In the genomic region with DNA sequence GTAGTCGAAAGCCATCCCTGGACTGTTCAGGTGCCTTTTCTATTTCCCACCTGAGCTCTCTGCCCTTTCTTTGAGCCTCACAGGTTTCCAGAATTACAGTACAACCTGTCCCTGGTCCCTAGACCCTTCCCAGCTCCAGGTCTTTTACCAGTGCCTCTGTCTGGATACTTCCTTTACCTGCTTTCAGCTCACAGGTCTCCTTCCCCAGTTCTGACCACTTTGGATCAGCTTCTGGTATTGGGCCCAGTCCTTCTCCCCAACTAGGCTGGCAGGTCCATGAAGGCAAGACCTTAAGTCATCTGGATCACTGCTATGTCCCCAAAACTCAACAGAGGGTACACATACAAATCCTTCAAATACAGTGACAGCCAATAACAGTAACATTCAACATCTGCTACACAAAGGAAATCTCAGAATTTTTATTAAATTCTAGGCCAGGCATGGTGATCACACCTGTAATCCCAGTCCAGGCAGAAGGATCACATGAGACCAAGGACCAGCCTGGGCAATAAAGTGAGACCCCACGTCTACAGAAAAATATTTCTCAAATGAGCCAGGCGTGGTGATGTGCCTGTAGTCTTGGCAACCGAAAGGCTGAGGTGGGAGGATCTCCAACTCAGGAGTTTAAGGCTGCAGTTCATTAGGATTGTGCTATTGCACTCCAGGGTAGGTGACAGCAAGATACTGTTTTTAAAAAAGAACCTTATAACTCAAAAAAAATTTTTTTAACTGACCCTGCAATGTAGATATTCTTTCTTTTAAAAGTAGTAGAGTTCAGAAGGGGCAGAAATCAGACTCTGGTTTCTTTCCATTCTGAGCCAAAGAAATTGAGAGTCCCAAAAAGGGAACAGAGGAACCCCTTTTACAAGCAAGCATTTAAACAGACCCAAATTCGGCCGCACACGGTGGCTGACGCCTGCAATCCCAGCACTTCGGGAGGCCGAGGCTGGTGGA, we compare ENCODE assay signal across 10 cellular contexts. TPM values are rescaled to one million over a fixed set of nuclear protein-coding genes. Genes with fewer than 3 reads are reported as not detected.
DNase-seq lines count a peak whose midpoint lies in the region; TF ChIP-seq lines count a peak whose summit lies in the region.
"Had no signal": no experiment of that assay in that cellular context is flagged by ENCODE, and none has a peak within 500 bp of the region (broad histone marks: within the 10 kb centered on the region; RNA-seq: fewer than 3 reads in every experiment).

No MANE protein-coding gene starts in this region.

- peaks cover 10% of the 10 kb centered on the region; the same call in 1 of the 2 replicates for H3K4me1 ChIP-seq in iPS-20b (ENCODE audit: insufficient read depth, low read length)
- peaks cover 30 to 62% (median 41%) of the 10 kb centered on the region in 4 donors for H3K4me1 ChIP-seq in stomach
- H3K4me1 ChIP-seq in testis: peaks cover 20% of the 10 kb centered on the region

- no peak for TF ChIP-seq POLR2A in stomach (IDR thresholded peaks at IDR 0.05)
- TF ChIP-seq POLR2A in testis (IDR thresholded peaks at IDR 0.05): no peak

- WGBS in stomach, 5 donors: 44 to 60% (median 52%) methylated on average over 10 of the region's 10 CpGs
- 33 to 34% methylated on average over 10 of the region's 10 CpGs for WGBS in testis, 2 donors

- H3K4me3 ChIP-seq in iPS-20b (ENCODE audit: low read length) (peak overlapping the region; percentile 99), stomach (peak overlapping the region; percentile 87 to 96 (median 90)), testis (peak overlapping the region in 1 of 2 donors; percentile 98)

- H3K9me3 ChIP-seq in iPS-20b (ENCODE audit: insufficient read depth, low read depth, low read length) (no peaks in the 10 kb centered on the region), stomach (no peaks in the 10 kb centered on the region), testis (no peaks in the 10 kb centered on the region)

- no peaks in the 10 kb centered on the region for H3K9me3 Mint-ChIP-seq in T-helper 1 cell treated with Interleukin-12 subunit alpha and Interleukin-12 subunit beta and Interleukin-4 antibody, amounts not matched to agents 30 μg/mL and 1 μg/mL, for 36 hours
- no peaks in the 10 kb centered on the region for H3K9me3 Mint-ChIP-seq in activated T-helper 1 cell treated with anti-CD3 and anti-CD28 coated beads, Interleukin-12 subunit alpha, Interleukin-12 subunit beta, Interleukin-2, Interleukin-4 antibody, amounts not matched to agents 30 ng/mL and 10 ng/mL and 1 ng/mL, durations not matched to agents 14 hours and 24 hours and 36 hours

- H3K27me3 Mint-ChIP-seq in T-helper 1 cell treated with Interleukin-12 subunit alpha and Interleukin-12 subunit beta and Interleukin-4 antibody, amounts not matched to agents 30 μg/mL and 1 μg/mL, for 36 hours (ENCODE audit: low read depth): peaks cover 3% of the 10 kb centered on the region
- H3K27me3 Mint-ChIP-seq in activated T-helper 1 cell treated with anti-CD3 and anti-CD28 coated beads, Interleukin-12 subunit alpha, Interleukin-12 subunit beta, Interleukin-2, Interleukin-4 antibody, amounts not matched to agents 30 ng/mL and 10 ng/mL and 1 ng/mL, durations not matched to agents 14 hours and 24 hours and 36 hours (ENCODE audit: insufficient read depth): no peaks in the 10 kb centered on the region

- H3K36me3 Mint-ChIP-seq in T-helper 1 cell treated with Interleukin-12 subunit alpha and Interleukin-12 subunit beta and Interleukin-4 antibody, amounts not matched to agents 30 μg/mL and 1 μg/mL, for 36 hours (ENCODE audit: low read depth): peaks cover 35% of the 10 kb centered on the region
- peaks cover 35% of the 10 kb centered on the region for H3K36me3 Mint-ChIP-seq in activated T-helper 1 cell treated with anti-CD3 and anti-CD28 coated beads, Interleukin-12 subunit alpha, Interleukin-12 subunit beta, Interleukin-2, Interleukin-4 antibody, amounts not matched to agents 30 ng/mL and 10 ng/mL and 1 ng/mL, durations not matched to agents 14 hours and 24 hours and 36 hours (ENCODE audit: low read depth)

- TF ChIP-seq EP300 in stomach (IDR thresholded peaks at IDR 0.05): no peak

- TF ChIP-seq CTCF in stomach (IDR thresholded peaks at IDR 0.05): no peak
- TF ChIP-seq CTCF in testis (IDR thresholded peaks at IDR 0.05): no peak

- peak overlapping the region; percentile 98 for H3K27ac Mint-ChIP-seq in T-helper 1 cell treated with Interleukin-12 subunit alpha and Interleukin-12 subunit beta and Interleukin-4 antibody, amounts not matched to agents 30 μg/mL and 1 μg/mL, for 36 hours
- H3K27ac Mint-ChIP-seq in activated T-helper 1 cell treated with anti-CD3 and anti-CD28 coated beads, Interleukin-12 subunit alpha, Interleukin-12 subunit beta, Interleukin-2, Interleukin-4 antibody, amounts not matched to agents 30 ng/mL and 10 ng/mL and 1 ng/mL, durations not matched to agents 14 hours and 24 hours and 36 hours: peak overlapping the region; percentile 99

- H3K27me3 ChIP-seq in iPS-20b (ENCODE audit: insufficient read depth, low read length) (no peaks in the 10 kb centered on the region), stomach (no peaks in the 10 kb centered on the region), testis (no peaks in the 10 kb centered on the region)

- peak overlapping the region; percentile 100 for H3K9ac ChIP-seq in iPS-20b (ENCODE audit: low read depth, low read length)

- peaks cover 42% of the 10 kb centered on the region for H3K4me1 Mint-ChIP-seq in T-helper 1 cell treated with Interleukin-12 subunit alpha and Interleukin-12 subunit beta and Interleukin-4 antibody, amounts not matched to agents 30 μg/mL and 1 μg/mL, for 36 hours (ENCODE audit: low read depth)
- H3K4me1 Mint-ChIP-seq in activated T-helper 1 cell treated with anti-CD3 and anti-CD28 coated beads, Interleukin-12 subunit alpha, Interleukin-12 subunit beta, Interleukin-2, Interleukin-4 antibody, amounts not matched to agents 30 ng/mL and 10 ng/mL and 1 ng/mL, durations not matched to agents 14 hours and 24 hours and 36 hours (ENCODE audit: low read depth): peaks cover 43% of the 10 kb centered on the region

- intact Hi-C loops in activated T-helper 1 cell treated with anti-CD3 and anti-CD28 coated beads, Interleukin-12 subunit alpha, Interleukin-12 subunit beta, Interleukin-2, Interleukin-4 antibody, amounts not matched to agents 30 ng/mL and 10 ng/mL and 1 ng/mL, durations not matched to agents 14 hours and 24 hours and 36 hours (cut with micrococcal nuclease): loop anchor here (10.0 kb wide), 1 partner anchor 850 kb away; a partner anchor contains a TSS
- intact Hi-C loops in stomach (cut with DNase I; ENCODE audit: low total_unique reads): no loop called here
- intact Hi-C loops in testis (cut with DNase I; ENCODE audit: low total_unique reads): no loop called here

- H3K36me3 ChIP-seq in iPS-20b (ENCODE audit: insufficient read depth, low read depth, low read length) (peaks cover 39% of the 10 kb centered on the region), stomach (peaks cover 30 to 32% (median 30%) of the 10 kb centered on the region in 4 donors), testis (ENCODE audit: low read depth, missing control alignments) (no peaks in the 10 kb centered on the region)

- H3K4me3 Mint-ChIP-seq in T-helper 1 cell treated with Interleukin-12 subunit alpha and Interleukin-12 subunit beta and Interleukin-4 antibody, amounts not matched to agents 30 μg/mL and 1 μg/mL, for 36 hours: peak overlapping the region; percentile 99
- peak overlapping the region; percentile 99 for H3K4me3 Mint-ChIP-seq in activated T-helper 1 cell treated with anti-CD3 and anti-CD28 coated beads, Interleukin-12 subunit alpha, Interleukin-12 subunit beta, Interleukin-2, Interleukin-4 antibody, amounts not matched to agents 30 ng/mL and 10 ng/mL and 1 ng/mL, durations not matched to agents 14 hours and 24 hours and 36 hours

- DNase-seq in T-helper 1 cell: no peak
- DNase-seq in activated T-helper 1 cell treated with anti-CD3 and anti-CD28 coated beads, Interleukin-12 subunit alpha, Interleukin-12 subunit beta, Interleukin-2, Interleukin-4 antibody, amounts not matched to agents 30 ng/mL and 10 ng/mL and 1 ng/mL, durations not matched to agents 14 hours and 24 hours and 36 hours (ENCODE audit: low spot score): no peak
- no peak for DNase-seq in stomach
- no peak for DNase-seq in NCI-H1092 treated with DMSO at 0.1 percent for 48 hours (lab: John Stamatoyannopoulos, UW)
- DNase-seq in stimulated activated CD4-positive, alpha-beta T cell treated with anti-CD3 and anti-CD28 coated beads, Interleukin-4, amount 100 ng/mL, for 4 hours: no peak
- no peak for DNase-seq in testis
- DNase-seq: ACHN, activated gamma-delta T cell treated with Interleukin-2 at 50 U/mL for 16 hours had no signal

- H3K27ac ChIP-seq in iPS-20b (ENCODE audit: low read length) (no peak overlapping the region), stomach (peak overlapping the region in 4 of 5 donors; percentile 87 to 95 (median 90)), testis (peak overlapping the region in 1 of 2 donors; percentile 82)

RNA-seq across cellular contexts. Expression of a gene that starts 1.3 kb away (rescaled TPM):
- total RNA-seq in activated T-helper 1 cell treated with anti-CD3 and anti-CD28 coated beads, Interleukin-12 subunit alpha, Interleukin-12 subunit beta, Interleukin-2, Interleukin-4 antibody, amounts not matched to agents 30 ng/mL and 10 ng/mL and 1 ng/mL, durations not matched to agents 14 hours and 24 hours and 36 hours: 2,440 and 2,532 TPM in 2 replicates
- total RNA-seq in stomach (1,000 to 10,000 TPM in 3 of 5 donors, 100 to 1,000 TPM in 1, 10 to 100 TPM in 1; 69.0 to 2,451 (median 1,419) TPM), testis (1,000 to 10,000 TPM in 1 of 2 donors, 100 to 1,000 TPM in 1; 628 to 1,122 TPM)
- polyA plus RNA-seq in stomach (1,000 to 10,000 TPM; 3,264 to 4,294 (median 3,586) TPM), testis (ENCODE audit: insufficient read depth, low read depth, low replicate concordance) (1,146 TPM)

RNA-seq across cellular contexts. Expression of a gene that starts 11.0 kb away (rescaled TPM):
- total RNA-seq in activated T-helper 1 cell treated with anti-CD3 and anti-CD28 coated beads, Interleukin-12 subunit alpha, Interleukin-12 subunit beta, Interleukin-2, Interleukin-4 antibody, amounts not matched to agents 30 ng/mL and 10 ng/mL and 1 ng/mL, durations not matched to agents 14 hours and 24 hours and 36 hours: 200 and 203 TPM in 2 replicates
- 100 to 1,000 TPM in 3 of 5 donors, 10 to 100 TPM in 2; 61.7 to 127 (median 101) TPM for total RNA-seq in stomach
- 100 to 1,000 TPM in 2 of 3 donors, 10 to 100 TPM in 1; 97.2 to 121 (median 118) TPM for polyA plus RNA-seq in stomach
- 100 to 1,000 TPM; 363 to 366 TPM for total RNA-seq in testis
- polyA plus RNA-seq in testis (ENCODE audit: insufficient read depth, low read depth, low replicate concordance): 359 TPM

RNA-seq across cellular contexts. Expression of a gene that starts 21.9 kb away (rescaled TPM):
- 43.9 and 47.3 TPM in 2 replicates for total RNA-seq in activated T-helper 1 cell treated with anti-CD3 and anti-CD28 coated beads, Interleukin-12 subunit alpha, Interleukin-12 subunit beta, Interleukin-2, Interleukin-4 antibody, amounts not matched to agents 30 ng/mL and 10 ng/mL and 1 ng/mL, durations not matched to agents 14 hours and 24 hours and 36 hours
- 10 to 100 TPM in 2 of 5 donors, 1 to 10 TPM in 3; 1.4 to 20.2 (median 8.5) TPM for total RNA-seq in stomach
- 1 to 10 TPM; 4.6 to 6.3 (median 4.9) TPM for polyA plus RNA-seq in stomach
- 10 to 100 TPM; 22.6 to 32.8 TPM for total RNA-seq in testis
- 29.2 TPM for polyA plus RNA-seq in testis (ENCODE audit: insufficient read depth, low read depth, low replicate concordance)

RNA-seq across cellular contexts. Expression of a gene that starts 27.8 kb away (rescaled TPM):
- 31.2 and 32.0 TPM in 2 replicates for total RNA-seq in activated T-helper 1 cell treated with anti-CD3 and anti-CD28 coated beads, Interleukin-12 subunit alpha, Interleukin-12 subunit beta, Interleukin-2, Interleukin-4 antibody, amounts not matched to agents 30 ng/mL and 10 ng/mL and 1 ng/mL, durations not matched to agents 14 hours and 24 hours and 36 hours
- total RNA-seq in stomach (1,000 to 10,000 TPM in 1 of 5 donors, 100 to 1,000 TPM in 3, 10 to 100 TPM in 1; 26.1 to 1,667 (median 340) TPM), testis (10 to 100 TPM; 46.4 to 90.9 TPM)
- polyA plus RNA-seq in stomach (100 to 1,000 TPM; 127 to 150 (median 136) TPM), testis (ENCODE audit: insufficient read depth, low read depth, low replicate concordance) (77.7 TPM)

RNA-seq across cellular contexts. Expression of a gene that starts 43.2 kb away (rescaled TPM):
- 37.5 and 45.8 TPM in 2 replicates for total RNA-seq in activated T-helper 1 cell treated with anti-CD3 and anti-CD28 coated beads, Interleukin-12 subunit alpha, Interleukin-12 subunit beta, Interleukin-2, Interleukin-4 antibody, amounts not matched to agents 30 ng/mL and 10 ng/mL and 1 ng/mL, durations not matched to agents 14 hours and 24 hours and 36 hours
- total RNA-seq in stomach (10 to 100 TPM in 4 of 5 donors, 1 to 10 TPM in 1; 6.4 to 91.0 (median 23.0) TPM), testis (10 to 100 TPM; 46.1 to 53.5 TPM)
- polyA plus RNA-seq in stomach (10 to 100 TPM; 20.4 to 22.1 (median 20.5) TPM), testis (ENCODE audit: insufficient read depth, low read depth, low replicate concordance) (38.9 TPM)
